Comparison of ENCODE assay signal across 31 cellular contexts in the genomic region with DNA sequence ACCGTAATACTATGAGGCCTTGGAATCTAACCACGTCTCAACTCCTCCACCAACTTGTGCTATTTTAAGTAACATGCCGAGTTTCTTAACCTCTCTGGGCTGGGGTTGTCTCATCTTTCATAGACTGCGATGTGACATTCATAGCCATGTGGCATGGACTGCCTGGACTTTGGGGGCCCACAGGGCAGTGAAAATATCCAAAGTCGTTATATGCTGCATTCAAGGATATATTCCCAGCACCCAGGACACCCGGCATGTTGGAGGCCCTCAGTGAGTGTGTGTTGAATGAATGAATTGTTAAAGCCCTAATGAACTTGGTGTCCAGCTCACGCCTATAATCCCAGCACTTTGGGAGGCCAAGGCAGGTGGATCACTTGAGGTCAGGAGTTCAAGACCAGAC.
A peak's percentile ranks its signal among the peaks of the same experiment; 100 is the strongest.
DNase-seq lines count a peak whose midpoint lies in the region; TF ChIP-seq lines count a peak whose summit lies in the region.
"Had no signal": no experiment of that assay in that cellular context is flagged by ENCODE, and none has a peak within 500 bp of the region (broad histone marks: within the 10 kb centered on the region; RNA-seq: fewer than 3 reads in every experiment).

No MANE protein-coding gene starts in this region.

- H3K4me1 ChIP-seq in esophagus muscularis mucosa: no peaks in the 10 kb centered on the region
- H3K4me1 ChIP-seq: A549; BE2C; BLaER1; BLaER1 treated with 17β-estradiol and CSF1 and Interleukin-3, amounts not matched to agents 10 nM and 100 nM; Caco-2 had no signal

- peaks cover 0 to 18% (median 7%) of the 10 kb centered on the region in 4 donors for H3K9me3 ChIP-seq in esophagus muscularis mucosa
- H3K9me3 ChIP-seq: BE2C had no signal

- in situ Hi-C loops in brain microvascular endothelial cell (cut with HindIII; ENCODE audit: low pct_ligation_motif_present, low sequenced_read_pairs): no loop called here

- H3K4me1 Mint-ChIP-seq in osteocyte (ENCODE audit: unreplicated experiment): no peaks in the 10 kb centered on the region
- H3K4me1 Mint-ChIP-seq: B cell; CD14-positive monocyte; CD4-positive, alpha-beta memory T cell; CD4-positive, CD25-positive, alpha-beta regulatory T cell; CD8-positive, alpha-beta memory T cell had no signal

- no peaks in the 10 kb centered on the region for H3K27me3 Mint-ChIP-seq in osteocyte (ENCODE audit: unreplicated experiment)
- H3K27me3 Mint-ChIP-seq: B cell; CD4-positive, alpha-beta memory T cell; CD4-positive, CD25-positive, alpha-beta regulatory T cell; CD8-positive, alpha-beta memory T cell had no signal

- H3K36me3 ChIP-seq in esophagus muscularis mucosa (no peaks in the 10 kb centered on the region), brain microvascular endothelial cell (replicated peaks) (no peaks in the 10 kb centered on the region)
- H3K36me3 ChIP-seq: BE2C; BLaER1; BLaER1 treated with 17β-estradiol and CSF1 and Interleukin-3, amounts not matched to agents 10 nM and 100 nM had no signal

- H3K36me3 Mint-ChIP-seq in osteocyte (ENCODE audit: unreplicated experiment): no peaks in the 10 kb centered on the region
- H3K36me3 Mint-ChIP-seq: CD14-positive monocyte; CD4-positive, alpha-beta memory T cell; CD4-positive, CD25-positive, alpha-beta regulatory T cell; CD8-positive, alpha-beta memory T cell; CD8-positive, alpha-beta T cell had no signal

- 84% methylated on average over 7 of the region's 7 CpGs for WGBS in esophagus muscularis mucosa

- no peak for TF ChIP-seq EP300 in esophagus muscularis mucosa (IDR thresholded peaks at IDR 0.05)

- H3K4me3 ChIP-seq in esophagus muscularis mucosa: no peak overlapping the region
- H3K4me3 ChIP-seq in brain microvascular endothelial cell (ENCODE audit: low read depth, low read length): no peak overlapping the region
- H3K4me3 ChIP-seq in coronary artery: no peak overlapping the region
- H3K4me3 ChIP-seq: A549; BLaER1; BLaER1 treated with 17β-estradiol and CSF1 and Interleukin-3, amounts not matched to agents 10 nM and 100 nM had no signal

- intact Hi-C loops in esophagus muscularis mucosa (cut with DNase I): no loop called here

- H3K4me3 Mint-ChIP-seq in osteocyte (ENCODE audit: unreplicated experiment): no peak overlapping the region
- H3K4me3 Mint-ChIP-seq: B cell; CD14-positive monocyte; CD4-positive, alpha-beta memory T cell; CD4-positive, alpha-beta T cell; CD4-positive, CD25-positive, alpha-beta regulatory T cell; CD8-positive, alpha-beta memory T cell; CD8-positive, alpha-beta T cell had no signal

- no peak for TF ChIP-seq POLR2A in esophagus muscularis mucosa (IDR thresholded peaks at IDR 0.05; ENCODE audit: low read depth)

- H3K27ac Mint-ChIP-seq in osteocyte (ENCODE audit: unreplicated experiment): no peak overlapping the region
- H3K27ac Mint-ChIP-seq: B cell; CD14-positive monocyte; CD4-positive, alpha-beta memory T cell; CD4-positive, alpha-beta T cell; CD4-positive, CD25-positive, alpha-beta regulatory T cell; CD8-positive, alpha-beta memory T cell; CD8-positive, alpha-beta T cell had no signal

- peaks cover 60% of the 10 kb centered on the region for H3K9me3 Mint-ChIP-seq in osteocyte (ENCODE audit: unreplicated experiment)

- no peaks in the 10 kb centered on the region for H3K27me3 ChIP-seq in esophagus muscularis mucosa
- H3K27me3 ChIP-seq in brain microvascular endothelial cell (replicated peaks): no peaks in the 10 kb centered on the region
- H3K27me3 ChIP-seq: BE2C; BLaER1; BLaER1 treated with 17β-estradiol and CSF1 and Interleukin-3, amounts not matched to agents 10 nM and 100 nM had no signal

- peak; percentile 68 for DNase-seq in esophagus muscularis mucosa (ENCODE audit: extremely low spot score)
- DNase-seq in osteocyte (ENCODE audit: extremely low spot score, unreplicated experiment): peak; percentile 36
- DNase-seq in brain microvascular endothelial cell: no peak
- no peak for DNase-seq in coronary artery (ENCODE audit: low spot score)
- DNase-seq: 8988T; ACHN; AML-193; BE2C; C1 segment of cervical spinal cord; Caco-2; Calu3; CD4-positive, alpha-beta memory T cell; CD4-positive, alpha-beta T cell; CD4-positive, CD25-positive, alpha-beta regulatory T cell; CD8-positive, alpha-beta memory T cell; CD8-positive, alpha-beta T cell; COR-L47; DMS 273 treated with DMSO at 0.1 percent for 48 hours; DMS153; DMS53; DMS79; DMS79 treated with DMSO at 0.1 percent for 48 hours; DND-41; EL had no signal

- TF ChIP-seq CTCF in esophagus muscularis mucosa (IDR thresholded peaks at IDR 0.05) (no peak), osteocyte (IDR thresholded peaks at IDR 0.05) (no peak), brain microvascular endothelial cell (IDR thresholded peaks at IDR 0.05; ENCODE audit: low read depth, low read length, missing control alignments) (no peak), coronary artery (IDR thresholded peaks at IDR 0.05) (no peak)

- H3K27ac ChIP-seq in esophagus muscularis mucosa (replicated peaks in 1 of 4): no peak overlapping the region
- no peak overlapping the region for H3K27ac ChIP-seq in brain microvascular endothelial cell
- H3K27ac ChIP-seq in coronary artery: no peak overlapping the region
- H3K27ac ChIP-seq: 22Rv1; A549; BLaER1; BLaER1 treated with 17β-estradiol and CSF1 and Interleukin-3, amounts not matched to agents 10 nM and 100 nM; C4-2B had no signal

Comparison
In these comparisons a context has a peak if more than half of its experiments do, and no peak if none do; other contexts are left out.
1. DNase-seq: peak in esophagus muscularis mucosa (single experiment) and osteocyte (single experiment); none in brain microvascular endothelial cell (single experiment) and coronary artery (single experiment).